In genomic region chr12:117007618-117008017, GRCh38 we compare ENCODE assay signal across 24 cellular contexts.
"Had no signal": no experiment of that assay in that cellular context is flagged by ENCODE, and none has a peak within 500 bp of the region (broad histone marks: within the 10 kb centered on the region; RNA-seq: fewer than 3 reads in every experiment).

No MANE protein-coding gene starts in this region.

- H3K9me3 Mint-ChIP-seq: IgD-negative memory B cell had no signal

- H3K9me3 ChIP-seq: MG63, SK-N-SH had no signal

- DNase-seq: KBM-7; MG63; NCI-H1092 treated with DMSO at 0.1 percent for 48 hours; NCI-H1436 treated with DMSO at 0.1 percent for 48 hours; NCI-H1694; NCI-H187 treated with DMSO at 0.1 percent for 48 hours; NCI-H2029 treated with DMSO at 0.1 percent for 48 hours; NCI-H2171; NCI-H226; NCI-H446; NCI-H510A; NCI-H524 treated with DMSO at 0.1 percent for 48 hours; NCI-H69; NCI-H774; NK-92 treated with Interleukin-12 subunit alpha and Interleukin-12 subunit beta, amount 100 ng/mL, for 24 hours; PC-3; SHP77; SK-N-SH; SW 1271; T-cell had no signal

- H3K27ac ChIP-seq: HL-60, RWPE1 had no signal

- H3K27ac Mint-ChIP-seq: T-cell had no signal

- H3K27me3 ChIP-seq: MG63 had no signal

- H3K4me2 ChIP-seq: SK-N-SH had no signal

- ATAC-seq: Panc1, PC-3, T-cell had no signal

- H3K9ac ChIP-seq: SK-N-SH had no signal

- H3K4me3 ChIP-seq: MG63 had no signal

- H3K27me3 Mint-ChIP-seq: IgD-negative memory B cell, T-cell had no signal

- H3K9me2 ChIP-seq: SK-N-SH had no signal

- H3K4me3 Mint-ChIP-seq: IgD-negative memory B cell, T-cell had no signal
